8 cellular contexts compared by ENCODE assay signal in the genomic region with DNA sequence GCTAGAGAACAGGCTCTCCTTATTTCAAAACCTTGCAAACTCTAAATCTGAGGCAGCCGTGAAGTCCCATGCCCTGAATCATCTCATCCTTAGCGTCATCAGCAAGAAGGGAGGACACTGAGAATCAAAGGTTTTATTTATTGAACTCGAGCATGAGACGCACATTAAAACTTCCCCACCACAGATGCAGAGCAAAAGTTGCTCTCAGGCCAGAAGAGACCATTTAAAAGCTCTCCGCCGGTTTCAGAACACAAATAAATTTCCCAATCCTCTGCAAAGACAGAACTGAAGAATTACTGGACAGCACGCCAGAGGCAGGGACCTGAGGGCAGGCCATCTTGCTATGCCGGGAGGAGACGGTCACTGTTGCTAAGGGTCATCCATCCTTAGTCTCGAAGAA. TPM values are rescaled to one million over a fixed set of nuclear protein-coding genes. Genes with fewer than 3 reads are reported as not detected.
A peak's percentile ranks its signal among the peaks of the same experiment; 100 is the strongest.
DNase-seq lines count a peak whose midpoint lies in the region; ATAC-seq and TF ChIP-seq lines count a peak whose summit lies in the region.

No MANE protein-coding gene starts in this region.

- H3K27me3 Mint-ChIP-seq in naive thymus-derived CD8-positive, alpha-beta T cell = no peaks in the 10 kb centered on the region

- no peaks in the 10 kb centered on the region for H3K27me3 ChIP-seq in BE2C

- H3K4me1 Mint-ChIP-seq in naive thymus-derived CD8-positive, alpha-beta T cell = peaks cover 31 to 68% (median 58%) of the 10 kb centered on the region in 4 donors

- peak overlapping the region in 9 of 10 donors; percentile 5 to 94 (median 93) for H3K27ac Mint-ChIP-seq in naive thymus-derived CD8-positive, alpha-beta T cell

- POLR2A ChIA-PET in naive thymus-derived CD8-positive, alpha-beta T cell (lab: Charles Lee) = interaction anchor here (1.6 to 1.7 kb wide), 2 partner anchors 27 to 207 kb away, joined by 5 to 6 read pairs; a partner anchor contains a TSS

- no peaks in the 10 kb centered on the region; the same call in 1 of the 2 replicates for H3K36me3 ChIP-seq in BE2C

- no peak for ATAC-seq in naive thymus-derived CD8-positive, alpha-beta T cell
- no peak for ATAC-seq in HG03108 (IDR thresholded peaks at IDR 0.05; ENCODE audit: unreplicated experiment)

- TF ChIP-seq CTCF in BE2C (IDR thresholded peaks at IDR 0.05; ENCODE audit: low read depth, low read length) = no peak

- DNase-seq in BE2C (no peak), LHCN-M2 (ENCODE audit: low read depth) (peak; percentile 26), dedifferentiated amniotic fluid mesenchymal stem cell (ENCODE audit: extremely low spot score) (peak; percentile 46), anterior cingulate cortex (lab: John Stamatoyannopoulos, UW) (no peak), NCI-H128 (lab: John Stamatoyannopoulos, UW; ENCODE audit: unreplicated experiment) (no peak), NCI-H226 (no peak)
- no peak for DNase-seq in naive thymus-derived CD8-positive, alpha-beta T cell

- no peaks in the 10 kb centered on the region for H3K9me3 ChIP-seq in BE2C

- peaks cover 0 to 42% (median 9%) of the 10 kb centered on the region in 3 donors for H3K36me3 Mint-ChIP-seq in naive thymus-derived CD8-positive, alpha-beta T cell

- H3K9me3 Mint-ChIP-seq in naive thymus-derived CD8-positive, alpha-beta T cell = no peaks in the 10 kb centered on the region

- H3K4me3 Mint-ChIP-seq in naive thymus-derived CD8-positive, alpha-beta T cell = peak overlapping the region; percentile 82 to 96 (median 89)

- no peaks in the 10 kb centered on the region for H3K4me1 ChIP-seq in BE2C

- H3K4me3 ChIP-seq in BE2C (ENCODE audit: low read depth, low read length) = peak overlapping the region; percentile 58

RNA-seq across cellular contexts. Expression of a gene that starts 1.3 kb away (rescaled TPM):
- polyA plus RNA-seq in BE2C (2012; ENCODE audit: insufficient read depth, insufficient read length, low read depth) = 14.5 TPM
- 7.9 and 10.4 TPM in 2 replicates for total RNA-seq in LHCN-M2 (2014; rRNA removed)
- 7.8 TPM for polyA plus RNA-seq in LHCN-M2 (2012)
- 10 to 100 TPM; 13.5 to 14.0 TPM for total RNA-seq in naive thymus-derived CD8-positive, alpha-beta T cell
- polyA plus RNA-seq in naive thymus-derived CD8-positive, alpha-beta T cell = 1 to 10 TPM; 2.6 to 7.0 (median 3.2) TPM

RNA-seq across cellular contexts. Expression of a gene that starts 26.5 kb away (rescaled TPM):
- polyA plus RNA-seq in BE2C (2012; ENCODE audit: insufficient read depth, insufficient read length, low read depth) = 24.7 TPM
- total RNA-seq in LHCN-M2 (2014; rRNA removed) = 20.1 and 23.5 TPM in 2 replicates
- polyA plus RNA-seq in LHCN-M2 (2012) = 20.2 TPM
- total RNA-seq in naive thymus-derived CD8-positive, alpha-beta T cell = 10 to 100 TPM; 28.1 to 29.6 TPM
- polyA plus RNA-seq in naive thymus-derived CD8-positive, alpha-beta T cell = 10 to 100 TPM; 27.0 to 42.3 (median 34.4) TPM

Comparison
In these comparisons a context has a peak if more than half of its experiments do, and no peak if none do; other contexts are left out.
1. DNase-seq: peak in LHCN-M2 (single experiment) and dedifferentiated amniotic fluid mesenchymal stem cell (single experiment); none in BE2C (single experiment), naive thymus-derived CD8-positive, alpha-beta T cell (0 of 10), anterior cingulate cortex (0 of 58), NCI-H128 (single experiment) and NCI-H226 (single experiment).